8 cellular contexts compared by ENCODE assay signal in genomic region chr6:129501401-129502051, GRCh38.
DNase-seq lines count a peak whose midpoint lies in the region; ATAC-seq, FAIRE-seq and TF ChIP-seq lines count a peak whose summit lies in the region.

No MANE protein-coding gene starts in this region.

- DNase-seq in NK-92 treated with Interleukin-12 subunit alpha and Interleukin-12 subunit beta, amount 100 ng/mL, for 24 hours (lab: John Stamatoyannopoulos, UW): peak; percentile 41
- DNase-seq in NK-92 (lab: John Stamatoyannopoulos, UW; ENCODE audit: unreplicated experiment): no peak
- peak; percentile 20 to 62 for DNase-seq in NCI-H524 (lab: John Stamatoyannopoulos, UW)
- peak; percentile 95 for DNase-seq in brain microvascular endothelial cell
- peak; percentile 13 for DNase-seq in thoracic aorta (ENCODE audit: low spot score)
- DNase-seq in NCI-H2107 (lab: John Stamatoyannopoulos, UW): no peak
- DNase-seq in D721Med (ENCODE audit: insufficient read length, low spot score): no peak

- TF ChIP-seq CTCF in brain microvascular endothelial cell (IDR thresholded peaks at IDR 0.05; ENCODE audit: low read depth, low read length, missing control alignments) (no peak), thoracic aorta (IDR thresholded peaks at IDR 0.05) (no peak), D721Med (IDR thresholded peaks at IDR 0.05; ENCODE audit: insufficient read depth, missing control alignments) (no peak)

- ATAC-seq in thoracic aorta (ENCODE audit: insufficient number of reproducible peaks, low FRiP score, low read depth): no peak

- peak overlapping the region; percentile 90 for H3K27ac ChIP-seq in brain microvascular endothelial cell
- peak overlapping the region; percentile 16 for H3K27ac ChIP-seq in layer of hippocampus (ENCODE audit: low read depth, low read length)
- no peak overlapping the region for H3K27ac ChIP-seq in thoracic aorta

- H3K4me3 ChIP-seq in brain microvascular endothelial cell (ENCODE audit: low read depth, low read length) (peak overlapping the region; percentile 40), thoracic aorta (no peak overlapping the region)

- FAIRE-seq in D721Med (lab: Jason Lieb, UNC): no peak

- H3K27me3 ChIP-seq in brain microvascular endothelial cell (replicated peaks) (no peaks in the 10 kb centered on the region), layer of hippocampus (ENCODE audit: control insufficient read depth, insufficient read depth, low read length) (no peaks in the 10 kb centered on the region), thoracic aorta (replicated peaks; ENCODE audit: insufficient read depth) (no peaks in the 10 kb centered on the region)

- H3K36me3 ChIP-seq in brain microvascular endothelial cell (replicated peaks): no peaks in the 10 kb centered on the region
- peaks cover 8% of the 10 kb centered on the region for H3K36me3 ChIP-seq in thoracic aorta

- peaks cover 4 to 8% of the 10 kb centered on the region in 2 donors for H3K4me1 ChIP-seq in thoracic aorta (ENCODE audit: control insufficient read depth in 1 of 2, low read depth in 2 of 2)

- in situ Hi-C loops in brain microvascular endothelial cell (cut with HindIII; ENCODE audit: low pct_ligation_motif_present, low sequenced_read_pairs): no loop called here

- H3K9me3 ChIP-seq in thoracic aorta: no peaks in the 10 kb centered on the region

Comparison
In these comparisons a context has a peak if more than half of its experiments do, and no peak if none do; other contexts are left out.
1. DNase-seq: peak in NK-92 treated with Interleukin-12 subunit alpha and Interleukin-12 subunit beta, amount 100 ng/mL, for 24 hours (single experiment), NCI-H524 (2 of 2), brain microvascular endothelial cell (single experiment) and thoracic aorta (single experiment); none in NK-92 (single experiment), NCI-H2107 (single experiment) and D721Med (single experiment).
2. H3K27ac ChIP-seq: peak in brain microvascular endothelial cell (single experiment) and layer of hippocampus (single experiment); none in thoracic aorta (0 of 2).